Comparison of ENCODE assay signal across 1 cellular context in genomic region chr12:14239350-14239934, GRCh38.
TF ChIP-seq lines count a peak whose summit lies in the region.

No MANE protein-coding gene starts in this region.

TF ChIP-seq in GM12878, 131 proteins besides CTCF, POLR2A, EP300 and RAD21 (continued from another document):
- 0 out of 2 replicates have a peak, but pooled peaks have one; percentile 9 for TF ChIP-seq CBX5 (IDR thresholded peaks at IDR 0.05; ENCODE audit: low read depth)
- no peak for TF ChIP-seq IRF3 (IDR thresholded peaks at IDR 0.05)
- TF ChIP-seq LARP7 (IDR thresholded peaks at IDR 0.05), result 0 out of 2 replicates have a peak, but pooled peaks have one; percentile 65
- TF ChIP-seq IRF5 (IDR thresholded peaks at IDR 0.05; ENCODE audit: borderline replicate concordance), result peak; percentile 21; the same call in 1 of the 2 replicates
- peak; percentile 50; the same call in 1 of the 2 replicates for TF ChIP-seq PAX5 (IDR thresholded peaks at IDR 0.05; ENCODE audit: borderline replicate concordance, low read depth, low read length)
- TF ChIP-seq E4F1 (IDR thresholded peaks at IDR 0.05; ENCODE audit: borderline replicate concordance, partially characterized antibody), result no peak
- TF ChIP-seq ZNF217 (IDR thresholded peaks at IDR 0.05), result 0 out of 2 replicates have a peak, but pooled peaks have one; percentile 7
- no peak for TF ChIP-seq POLR2AphosphoS2 (IDR thresholded peaks at IDR 0.05; ENCODE audit: low read depth, low read length)
- no peak for TF ChIP-seq MYB (IDR thresholded peaks at IDR 0.05; ENCODE audit: borderline replicate concordance, low read depth, low read length)
- no peak for TF ChIP-seq TARDBP (IDR thresholded peaks at IDR 0.05; ENCODE audit: borderline replicate concordance)
- TF ChIP-seq CBFB (IDR thresholded peaks at IDR 0.05; ENCODE audit: low read depth), result peak; percentile 92
- TF ChIP-seq IKZF1 (conservative IDR thresholded peaks at IDR 0.05), result peak; percentile 80
- peak; percentile 31; the same call in 1 of the 2 replicates for TF ChIP-seq CHD2 (IDR thresholded peaks at IDR 0.05; ENCODE audit: borderline replicate concordance, low read depth, low read length)
- peak; percentile 70; the same call in 1 of the 2 replicates for TF ChIP-seq NBN (IDR thresholded peaks at IDR 0.05)
- no peak for TF ChIP-seq NRF1 (conservative IDR thresholded peaks at IDR 0.05; ENCODE audit: low read depth, low read length)
- peak; percentile 91 for TF ChIP-seq SKIL (IDR thresholded peaks at IDR 0.05; ENCODE audit: low read depth, poor library complexity, severe bottlenecking)
- TF ChIP-seq YY1 (IDR thresholded peaks at IDR 0.05; ENCODE audit: low read depth, low read length), result peak; percentile 6; the same call in 1 of the 2 replicates
- peak; percentile 59; the same call in 1 of the 2 replicates for TF ChIP-seq GATAD2B (conservative IDR thresholded peaks at IDR 0.05; ENCODE audit: low read depth)
- TF ChIP-seq ZNF24 (IDR thresholded peaks at IDR 0.05), result 0 out of 2 replicates have a peak, but pooled peaks have one; percentile 6
- TF ChIP-seq JUND (IDR thresholded peaks at IDR 0.05; ENCODE audit: low read depth, low read length), result no peak
- TF ChIP-seq SREBF2 (IDR thresholded peaks at IDR 0.05; ENCODE audit: low read length), result no peak
- peak; percentile 95 for TF ChIP-seq NR2F1 (conservative IDR thresholded peaks at IDR 0.05)
- TF ChIP-seq E2F8 (IDR thresholded peaks at IDR 0.05; ENCODE audit: low read depth, partially characterized antibody), result no peak
- peak; percentile 64 for TF ChIP-seq PBX3 (IDR thresholded peaks at IDR 0.05; ENCODE audit: insufficient replicate concordance, low read depth, low read length)
- peak; percentile 88; the same call in 1 of the 2 replicates for TF ChIP-seq DPF2 (IDR thresholded peaks at IDR 0.05)
- peak; percentile 63; the same call in 1 of the 2 replicates for TF ChIP-seq MTA3 (IDR thresholded peaks at IDR 0.05; ENCODE audit: borderline replicate concordance, low read length)
- no peak for TF ChIP-seq YBX1 (IDR thresholded peaks at IDR 0.05)
- TF ChIP-seq NFIC (IDR thresholded peaks at IDR 0.05; ENCODE audit: low read depth, low read length), result no peak; the same call in 1 of the 2 replicates
- peak; percentile 10; the same call in 1 of the 2 replicates for TF ChIP-seq RAD51 (IDR thresholded peaks at IDR 0.05)
- 0 out of 2 replicates have a peak, but pooled peaks have one; percentile 57 for TF ChIP-seq PAX8 (IDR thresholded peaks at IDR 0.05)
- no peak for TF ChIP-seq PRDM15 (CRISPR knock-in tag; IDR thresholded peaks at IDR 0.05)
- no peak for TF ChIP-seq TCF12 (IDR thresholded peaks at IDR 0.05; ENCODE audit: low read depth, low read length)
